11 cellular contexts compared by ENCODE assay signal in genomic region chr1:7885513-7886298, GRCh38. TPM values are rescaled to one million over a fixed set of nuclear protein-coding genes. Genes with fewer than 3 reads are reported as not detected.
DNase-seq lines count a peak whose midpoint lies in the region; ATAC-seq and TF ChIP-seq lines count a peak whose summit lies in the region.
"Had no signal": no experiment of that assay in that cellular context is flagged by ENCODE, and none has a peak within 500 bp of the region (broad histone marks: within the 10 kb centered on the region; RNA-seq: fewer than 3 reads in every experiment).

No MANE protein-coding gene starts in this region.

- ATAC-seq in RWPE2 (ENCODE audit: low read depth) (peak; percentile 87), omental fat pad (ENCODE audit: low FRiP score) (no peak)
- ATAC-seq: left cardiac atrium had no signal

- DNase-seq in DMS 273 (lab: John Stamatoyannopoulos, UW; ENCODE audit: unreplicated experiment) (peak; percentile 42), DMS 273 treated with DMSO at 0.1 percent for 48 hours (lab: John Stamatoyannopoulos, UW) (no peak), RWPE2 (ENCODE audit: low spot score) (peak; percentile 78), germinal center (ENCODE audit: low spot score) (peak; percentile 31), omental fat pad (ENCODE audit: low spot score) (no peak), NCI-H524 treated with DMSO at 0.1 percent for 48 hours (lab: John Stamatoyannopoulos, UW) (no peak), activated gamma-delta T cell treated with Interleukin-2 at 50 U/mL for 16 hours (no peak)
- DNase-seq in stimulated activated CD4-positive, alpha-beta T cell treated with anti-CD3 and anti-CD28 coated beads, TNF-alpha, amount 100 ng/mL, for 48 hours (ENCODE audit: low read depth in 3 of 3), result peak; percentile 3 to 37 (median 31)
- DNase-seq: left cardiac atrium, T-helper 1 cell had no signal

- no peaks in the 10 kb centered on the region for H3K36me3 ChIP-seq in RWPE2 (ENCODE audit: low read depth)

- no peaks in the 10 kb centered on the region for H3K27me3 ChIP-seq in RWPE2 (ENCODE audit: insufficient read depth, poor library complexity, severe bottlenecking)

- TF ChIP-seq CTCF in RWPE2 (IDR thresholded peaks at IDR 0.05; ENCODE audit: poor library complexity, severe bottlenecking), result no peak
- no peak for TF ChIP-seq CTCF in omental fat pad (IDR thresholded peaks at IDR 0.05)

- no peak overlapping the region for H3K27ac ChIP-seq in RWPE2 (ENCODE audit: poor library complexity, severe bottlenecking)
- H3K27ac ChIP-seq: 22Rv1 had no signal

- H3K4me3 ChIP-seq in RWPE2 (ENCODE audit: severe bottlenecking), result peak overlapping the region; percentile 2

- no peaks in the 10 kb centered on the region for H3K9me3 ChIP-seq in RWPE2 (ENCODE audit: severe bottlenecking)

- no peaks in the 10 kb centered on the region for H3K4me1 ChIP-seq in RWPE2 (ENCODE audit: insufficient read depth, poor library complexity, severe bottlenecking)

RNA-seq across cellular contexts. Expression of gene UTS2, which starts 32.8 kb away (rescaled TPM):
- total RNA-seq in omental fat pad, result under 1 TPM in 1 of 4 donors, not detected in 3; 0.65 TPM
- total RNA-seq: left cardiac atrium had no signal

RNA-seq across cellular contexts. Expression of gene TNFRSF9, which starts 54.9 kb away (rescaled TPM):
- 1 to 10 TPM in 1 of 4 donors, under 1 TPM in 3; 0.44 to 1.1 (median 0.63) TPM for total RNA-seq in omental fat pad

Comparison
In these comparisons a context has a peak if more than half of its experiments do, and no peak if none do; other contexts are left out.
1. DNase-seq: peak in DMS 273 (single experiment), RWPE2 (single experiment), germinal center (single experiment) and stimulated activated CD4-positive, alpha-beta T cell treated with anti-CD3 and anti-CD28 coated beads, TNF-alpha, amount 100 ng/mL, for 48 hours (3 of 3); none in DMS 273 treated with DMSO at 0.1 percent for 48 hours (single experiment), omental fat pad (single experiment), NCI-H524 treated with DMSO at 0.1 percent for 48 hours (single experiment) and activated gamma-delta T cell treated with Interleukin-2 at 50 U/mL for 16 hours (single experiment).